ENCODE assay signal across 7 cellular contexts in the genomic region with DNA sequence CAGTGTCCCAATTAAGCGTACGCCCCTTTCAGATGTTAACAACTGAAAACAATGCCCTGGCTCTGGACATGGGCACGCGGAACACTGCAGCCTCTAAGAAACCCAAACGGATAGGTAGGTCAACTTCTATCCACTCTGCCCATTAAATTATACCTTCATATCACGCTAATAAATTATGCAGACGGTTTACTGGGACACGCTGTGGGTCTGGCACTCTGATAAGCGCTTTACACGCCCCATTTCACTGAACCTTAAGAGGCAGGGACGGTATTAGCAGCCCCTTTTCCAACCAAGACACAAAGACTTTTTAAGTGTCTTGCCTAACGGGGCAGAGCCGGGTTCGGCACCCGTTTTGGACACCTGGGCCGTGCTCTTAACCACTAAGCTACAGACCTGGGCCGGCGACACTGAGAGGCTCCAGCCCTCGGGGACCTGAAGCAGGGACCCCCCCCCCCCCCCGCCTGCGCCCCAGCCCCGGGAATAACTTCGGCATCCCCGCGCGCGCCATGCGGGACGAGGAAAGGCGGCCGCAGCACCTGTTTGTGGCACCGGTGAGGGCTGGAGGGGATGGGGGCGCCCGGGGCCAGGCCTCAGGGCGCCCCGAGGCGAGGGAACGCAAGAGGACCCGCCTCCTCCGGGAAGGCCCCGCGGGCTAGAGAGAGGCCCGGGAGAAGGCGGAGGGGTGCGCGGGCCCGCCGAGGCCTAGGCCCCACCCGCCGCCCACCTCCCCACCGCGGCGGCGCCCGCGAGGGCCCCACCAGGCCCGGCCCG. TPM values are rescaled to one million over a fixed set of nuclear protein-coding genes. Genes with fewer than 3 reads are reported as not detected.
DNase-seq lines count a peak whose midpoint lies in the region; ATAC-seq and TF ChIP-seq lines count a peak whose summit lies in the region.

No MANE protein-coding gene starts in this region.

- peak overlapping the region; percentile 88 to 98 (median 92) for H3K27ac ChIP-seq in body of pancreas

- peaks cover 39% of the 10 kb centered on the region for H3K4me1 ChIP-seq in body of pancreas

- TF ChIP-seq POLR2A in body of pancreas (IDR thresholded peaks at IDR 0.05) = no peak

- intact Hi-C loops in body of pancreas (cut with DNase I) (no loop called here), left colon (cut with DNase I, micrococcal nuclease) (no loop called here)

- no peaks in the 10 kb centered on the region for H3K36me3 ChIP-seq in body of pancreas (replicated peaks in 1 of 2; ENCODE audit: insufficient read depth in 1 of 2, low read depth in 2 of 2)

- H3K27me3 ChIP-seq in body of pancreas = no peaks in the 10 kb centered on the region

- H3K9me3 ChIP-seq in body of pancreas = no peaks in the 10 kb centered on the region

- TF ChIP-seq CTCF in body of pancreas (IDR thresholded peaks at IDR 0.05) = no peak

- ATAC-seq in GM18520 (IDR thresholded peaks at IDR 0.05; ENCODE audit: unreplicated experiment) (peak; percentile 12), HG02973 (IDR thresholded peaks at IDR 0.05; ENCODE audit: unreplicated experiment) (peak; percentile 4), body of pancreas (no peak), left colon (peak; percentile 7)

- DNase-seq in RPMI8226 (peak; percentile 46), body of pancreas (peak in 3 of 4 donors; percentile 27 to 42 (median 35)), left colon (peak in 1 of 2 donors; percentile 30), MV-4-11 (lab: John Stamatoyannopoulos, UW) (no peak)
- DNase-seq in stimulated activated CD4-positive, alpha-beta T cell treated with anti-CD3 and anti-CD28 coated beads, TNF-alpha, amount 100 ng/mL, for 1 hour (ENCODE audit: low read depth in 3 of 3, low spot score in 1 of 3) = peak in 2 of 3 donors; percentile 3 to 32

- H3K4me3 ChIP-seq in body of pancreas = peak overlapping the region; percentile 59 to 62

- 0% methylated on average over 10 to 41 of the region's 58 CpGs for WGBS in body of pancreas, 2 donors

RNA-seq across cellular contexts. Expression of gene STAU1, which starts 0.6 kb away (rescaled TPM):
- total RNA-seq in body of pancreas (10 to 100 TPM; 50.4 to 78.3 TPM), left colon (10 to 100 TPM; 82.3 to 96.2 TPM)

RNA-seq across cellular contexts. Expression of gene DDX27, which starts 31.7 kb away (rescaled TPM):
- total RNA-seq in body of pancreas (10 to 100 TPM; 18.2 to 42.8 TPM), left colon (10 to 100 TPM; 28.3 TPM)
